ENCODE assay signal across 8 cellular contexts in genomic region chr21:46622226-46622625, GRCh38. TPM values are rescaled to one million over a fixed set of nuclear protein-coding genes. Genes with fewer than 3 reads are reported as not detected.
DNase-seq lines count a peak whose midpoint lies in the region; ATAC-seq and TF ChIP-seq lines count a peak whose summit lies in the region.

No MANE protein-coding gene starts in this region.

- peak overlapping the region; percentile 83 for H3K27ac ChIP-seq in BLaER1
- H3K27ac ChIP-seq in brain microvascular endothelial cell: no peak overlapping the region

- peak; percentile 31 for DNase-seq in NCI-H1048 (lab: John Stamatoyannopoulos, UW)
- peak; percentile 64 for DNase-seq in brain microvascular endothelial cell
- DNase-seq in mucosa of gallbladder (ENCODE audit: low spot score): peak; percentile 29
- DNase-seq in cerebellar nuclear complex (lab: John Stamatoyannopoulos, UW): no peak
- DNase-seq in HCEC 1CT: no peak
- no peak for DNase-seq in DMS53 (lab: John Stamatoyannopoulos, UW)

- H3K27me3 ChIP-seq in BLaER1 (no peaks in the 10 kb centered on the region), brain microvascular endothelial cell (replicated peaks) (no peaks in the 10 kb centered on the region)

- H3K4me3 ChIP-seq in BLaER1: no peak overlapping the region
- no peak overlapping the region for H3K4me3 ChIP-seq in brain microvascular endothelial cell (ENCODE audit: low read depth, low read length)

- H3K9ac ChIP-seq in BLaER1: 0 out of 2 replicates have a peak overlapping the region, but pooled peaks have one; percentile 45

- in situ Hi-C loops in brain microvascular endothelial cell (cut with HindIII; ENCODE audit: low pct_ligation_motif_present, low sequenced_read_pairs): no loop called here

- ATAC-seq in GM21786 (IDR thresholded peaks at IDR 0.05; ENCODE audit: unreplicated experiment): no peak

- peaks cover 33% of the 10 kb centered on the region for H3K9me3 ChIP-seq in BLaER1

- no peaks in the 10 kb centered on the region for H3K36me3 ChIP-seq in BLaER1
- H3K36me3 ChIP-seq in brain microvascular endothelial cell (replicated peaks): no peaks in the 10 kb centered on the region

- H4K20me1 ChIP-seq in BLaER1: no peaks in the 10 kb centered on the region

- no peak for TF ChIP-seq CTCF in brain microvascular endothelial cell (IDR thresholded peaks at IDR 0.05; ENCODE audit: low read depth, low read length, missing control alignments)

- H3K4me2 ChIP-seq in BLaER1: peak overlapping the region; percentile 74

- peaks cover 33% of the 10 kb centered on the region for H3K4me1 ChIP-seq in BLaER1

RNA-seq across cellular contexts. Expression of gene PRMT2, which starts 13.2 kb away (rescaled TPM):
- 104 TPM for total RNA-seq in mucosa of gallbladder

RNA-seq across cellular contexts. Expression of gene S100B, which starts 17.3 kb away (rescaled TPM):
- 7.5 TPM for total RNA-seq in mucosa of gallbladder

Comparison
In these comparisons a context has a peak if more than half of its experiments do, and no peak if none do; other contexts are left out.
1. DNase-seq: peak in NCI-H1048 (single experiment), brain microvascular endothelial cell (single experiment) and mucosa of gallbladder (single experiment); none in cerebellar nuclear complex (0 of 2), HCEC 1CT (single experiment) and DMS53 (single experiment).